In the genomic region with DNA sequence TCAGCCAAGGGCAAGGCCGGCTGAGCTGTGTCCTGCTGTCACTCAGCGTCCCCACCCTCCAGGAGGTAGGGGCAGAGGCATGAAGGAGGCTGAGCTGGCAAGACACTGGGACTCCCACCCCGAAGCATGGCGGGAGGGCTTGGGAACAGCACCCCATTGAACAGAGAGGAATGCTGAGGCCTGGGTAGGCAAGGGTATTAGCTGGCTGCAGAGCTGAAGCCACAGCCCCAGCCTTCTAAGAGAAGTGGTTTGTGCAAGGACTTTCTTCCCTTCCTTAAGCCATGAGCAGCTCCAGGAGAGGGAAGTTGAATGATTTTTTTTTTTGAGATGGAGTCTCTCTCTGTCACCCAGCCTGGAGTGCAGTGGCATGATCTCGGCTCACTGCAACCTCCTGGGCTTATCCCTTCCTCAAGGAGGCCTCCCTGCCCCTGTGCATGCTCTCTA, we compare ENCODE assay signal across 14 cellular contexts. TPM values are rescaled to one million over a fixed set of nuclear protein-coding genes. Genes with fewer than 3 reads are reported as not detected.
A peak's percentile ranks its signal among the peaks of the same experiment; 100 is the strongest.
DNase-seq lines count a peak whose midpoint lies in the region; ATAC-seq and TF ChIP-seq lines count a peak whose summit lies in the region.
"Had no signal": no experiment of that assay in that cellular context is flagged by ENCODE, and none has a peak within 500 bp of the region (broad histone marks: within the 10 kb centered on the region; RNA-seq: fewer than 3 reads in every experiment).

No MANE protein-coding gene starts in this region.

- H3K18ac ChIP-seq in IMR-90 (ENCODE audit: low read depth, low read length) = no peak overlapping the region

- TF ChIP-seq POLR2A in IMR-90 (IDR thresholded peaks at IDR 0.05; ENCODE audit: low read depth, low read length) (no peak), ovary (IDR thresholded peaks at IDR 0.05) (no peak)

- H3K27me3 ChIP-seq in IMR-90 (ENCODE audit: control insufficient read depth, insufficient read depth, low read length) (peaks cover 8% of the 10 kb centered on the region), dorsolateral prefrontal cortex (no peaks in the 10 kb centered on the region), neural progenitor cell (no peaks in the 10 kb centered on the region), ovary (no peaks in the 10 kb centered on the region)

- TF ChIP-seq EP300 in ovary (IDR thresholded peaks at IDR 0.05) = no peak

- H3K9ac ChIP-seq in IMR-90 (ENCODE audit: low read depth, low read length) (no peak overlapping the region), neural progenitor cell (no peak overlapping the region)

- H2AK5ac ChIP-seq in IMR-90 (ENCODE audit: low read depth, low read length) = no peak overlapping the region

- dilution Hi-C loops in IMR-90 (cut with HindIII; ENCODE audit: low sequenced_read_pairs, unreplicated experiment) = no loop called here

- POLR2A ChIA-PET in IMR-90 (lab: Charles Lee; ENCODE audit: unreplicated experiment) = no interaction called here

- H3K27me3 Mint-ChIP-seq in neural progenitor cell (ENCODE audit: insufficient read depth, low read depth) (peaks cover 2% of the 10 kb centered on the region), nephron progenitor cell (ENCODE audit: low read depth, poor library complexity) (peaks cover 16% of the 10 kb centered on the region)

- H3K36me3 Mint-ChIP-seq in neural progenitor cell (no peaks in the 10 kb centered on the region), nephron progenitor cell (ENCODE audit: low read depth) (peaks cover 4% of the 10 kb centered on the region)

- DNase-seq in AML-193 (lab: John Stamatoyannopoulos, UW) (peak; percentile 31 to 50), IMR-90 (no peak), dorsolateral prefrontal cortex (no peak), neural progenitor cell (ENCODE audit: low spot score) (no peak), nephron progenitor cell (no peak), GM20000 (ENCODE audit: low spot score) (no peak), ovary (no peak)
- DNase-seq: activated T-cell treated with anti-CD3 and anti-CD28 coated beads, Interleukin-2, amount 50 U/mL, for 1 hour; NCI-H226; T-helper 1 cell had no signal

- H3K9me3 ChIP-seq in IMR-90 (ENCODE audit: control insufficient read depth, insufficient read depth, low read length) (no peaks in the 10 kb centered on the region), neural progenitor cell (ENCODE audit: low read depth) (no peaks in the 10 kb centered on the region), ovary (no peaks in the 10 kb centered on the region)

- no peaks in the 10 kb centered on the region for H3K9me1 ChIP-seq in IMR-90 (ENCODE audit: insufficient read depth, low read length)

- H3K4me3 ChIP-seq in IMR-90 (ENCODE audit: insufficient read depth, low read depth, low read length) (no peak overlapping the region), dorsolateral prefrontal cortex (peak overlapping the region in 8 of 59 donors; percentile 8 to 23 (median 18)), neural progenitor cell (no peak overlapping the region), ovary (no peak overlapping the region)
- H3K4me3 ChIP-seq: esophagus muscularis mucosa, thoracic aorta had no signal

- H3K4me1 ChIP-seq in IMR-90 (ENCODE audit: control insufficient read depth, insufficient read depth, low read length) (no peaks in the 10 kb centered on the region), neural progenitor cell (no peaks in the 10 kb centered on the region), ovary (ENCODE audit: insufficient read depth) (no peaks in the 10 kb centered on the region)
- H3K4me1 ChIP-seq: esophagus muscularis mucosa had no signal

- H2AK9ac ChIP-seq in IMR-90 (replicated peaks; ENCODE audit: low read depth, low read length, poor library complexity) = peak overlapping the region; percentile 65

- CTCF ChIA-PET in IMR-90 (lab: Yijun Ruan, JAX) = no interaction called here

- no peaks in the 10 kb centered on the region for H3K79me2 ChIP-seq in neural progenitor cell (ENCODE audit: low read depth)

- peak overlapping the region; percentile 39 for H3K27ac Mint-ChIP-seq in neural progenitor cell
- H3K27ac Mint-ChIP-seq in nephron progenitor cell = no peak overlapping the region

- intact Hi-C loops in IMR-90 (cut with micrococcal nuclease) (no loop called here), dorsolateral prefrontal cortex (cut with DNase I) (no loop called here), ovary (cut with DNase I) (no loop called here)

- no peak overlapping the region for H2BK120ac ChIP-seq in IMR-90 (ENCODE audit: low read depth, low read length)

- BruUV-seq in IMR-90 (replicated peaks; lab: Mats Ljungman, UMichigan) = no TSS peak

- no peaks in the 10 kb centered on the region for H4K20me1 ChIP-seq in IMR-90 (ENCODE audit: insufficient read depth, low read length)
- no peaks in the 10 kb centered on the region for H4K20me1 ChIP-seq in neural progenitor cell (ENCODE audit: low read depth)

- H3K4me2 ChIP-seq in IMR-90 (ENCODE audit: low read depth, low read length) = no peak overlapping the region
- H3K4me2 ChIP-seq in neural progenitor cell = no peak overlapping the region

- H3K23ac ChIP-seq in IMR-90 (ENCODE audit: low read depth, low read length) = no peak overlapping the region

- no peak for TF ChIP-seq RAD21 in IMR-90 (IDR thresholded peaks at IDR 0.05; ENCODE audit: low read length)

- H3K4me1 Mint-ChIP-seq in neural progenitor cell (peaks cover 18% of the 10 kb centered on the region), nephron progenitor cell (peaks cover 21% of the 10 kb centered on the region)

- in situ Hi-C loops in IMR-90 (cut with MboI; ENCODE audit: low sequenced_read_pairs) = no loop called here

- TF ChIP-seq CTCF in IMR-90 (conservative IDR thresholded peaks at IDR 0.05; ENCODE audit: low read depth, low read length) (no peak), dorsolateral prefrontal cortex (IDR thresholded peaks at IDR 0.05 in 54 of 56, conservative IDR thresholded peaks at IDR 0.05 in 2 of 56; ENCODE audit: low read depth in 1 of 56, partially characterized antibody in 56 of 56) (no peak), neural progenitor cell (IDR thresholded peaks at IDR 0.05) (no peak), nephron progenitor cell (IDR thresholded peaks at IDR 0.05) (no peak), GM20000 (IDR thresholded peaks at IDR 0.05; ENCODE audit: extremely low read depth, missing control alignments) (no peak), ovary (IDR thresholded peaks at IDR 0.05) (no peak)

- H3F3A ChIP-seq in neural progenitor cell (ENCODE audit: low read depth) = no peaks in the 10 kb centered on the region

- H3K14ac ChIP-seq in IMR-90 (replicated peaks; ENCODE audit: low read depth, low read length) = no peak overlapping the region

- H3K9me3 Mint-ChIP-seq in neural progenitor cell (peaks cover 8% of the 10 kb centered on the region), nephron progenitor cell (peaks cover 14% of the 10 kb centered on the region)

- WGBS in IMR-90 (ENCODE audit: extremely low coverage in 2 of 2, insufficient read length in 1 of 2), 2 experiments = no CpG with 5 or more reads among the region's 5 CpGs
- WGBS in ovary, 3 donors = 81 to 86% (median 86%) methylated on average over 5 of the region's 5 CpGs

- ATAC-seq in IMR-90 (ENCODE audit: low read depth) (no peak), GM18870 (IDR thresholded peaks at IDR 0.05; ENCODE audit: unreplicated experiment) (no peak)

- no peak overlapping the region for H3K56ac ChIP-seq in IMR-90 (ENCODE audit: extremely low read depth, insufficient read depth, low read length)

- H3K79me1 ChIP-seq in IMR-90 (ENCODE audit: low read depth in 1 of 2, low read length in 2 of 2) = no peaks in the 10 kb centered on the region

- no peak overlapping the region for H4K5ac ChIP-seq in IMR-90 (ENCODE audit: low read depth, low read length)

- no peak overlapping the region for H2BK15ac ChIP-seq in IMR-90 (ENCODE audit: low read depth, low read length)

- H2BK5ac ChIP-seq in IMR-90 (ENCODE audit: low read depth, low read length, poor library complexity, severe bottlenecking) = no peak overlapping the region

- no peak overlapping the region for H3K4me3 Mint-ChIP-seq in neural progenitor cell
- H3K4me3 Mint-ChIP-seq in nephron progenitor cell = no peak overlapping the region

- no peak overlapping the region for H3K27ac ChIP-seq in IMR-90 (ENCODE audit: insufficient read depth, low read length)
- H3K27ac ChIP-seq in dorsolateral prefrontal cortex = peak overlapping the region; percentile 60 to 99 (median 95)
- H3K27ac ChIP-seq in neural progenitor cell = no peak overlapping the region
- H3K27ac ChIP-seq in ovary = no peak overlapping the region

- H4K8ac ChIP-seq in IMR-90 (ENCODE audit: low read depth in 2 of 2, low read length in 2 of 2) = no peak overlapping the region

- no peak overlapping the region for H3K4ac ChIP-seq in IMR-90 (ENCODE audit: low read depth, low read length)

- H3K36me3 ChIP-seq in IMR-90 (ENCODE audit: control insufficient read depth, insufficient read depth, low read length) = no peaks in the 10 kb centered on the region
- no peaks in the 10 kb centered on the region for H3K36me3 ChIP-seq in neural progenitor cell
- H3K36me3 ChIP-seq in ovary = no peaks in the 10 kb centered on the region
- H3K36me3 ChIP-seq: esophagus muscularis mucosa, thoracic aorta had no signal

- H2AFZ ChIP-seq in IMR-90 (replicated peaks; ENCODE audit: low read length, poor library complexity) (no peak overlapping the region), neural progenitor cell (replicated peaks) (no peak overlapping the region)

- H2BK20ac ChIP-seq in IMR-90 (ENCODE audit: low read depth, low read length) = no peak overlapping the region

- H4K91ac ChIP-seq in IMR-90 (ENCODE audit: insufficient read depth, low read depth, low read length) = no peak overlapping the region

RNA-seq across cellular contexts. Expression of gene CFAP73, which starts 6.6 kb away (rescaled TPM):
- total RNA-seq in IMR-90 (2012; rRNA removed) (not detected in 2 replicates), dorsolateral prefrontal cortex (1 to 10 TPM in 28 of 120 experiments, under 1 TPM in 66, not detected in 26; 0.31 to 3.5 (median 0.80) TPM), neural progenitor cell (ENCODE audit: low replicate concordance) (0.19 TPM in 1 of 2 replicates, not detected in the other), ovary (10 to 100 TPM in 1 of 7 donors, 1 to 10 TPM in 3, under 1 TPM in 1, not detected in 2; 0.72 to 38.3 (median 1.6) TPM)
- polyA plus RNA-seq in IMR-90 (2012; rRNA removed) (not detected in 2 replicates), ovary (under 1 TPM in 1 of 2 donors, not detected in 1; 0.15 TPM)
- not detected in 2 replicates for polyA plus RNA-seq in IMR-90 (2012; cell fraction: cytosol; rRNA removed)
- polyA plus RNA-seq in IMR-90 (2012; cell fraction: nucleus; rRNA removed; ENCODE audit: low replicate concordance) = not detected in 2 replicates
- total RNA-seq: esophagus muscularis mucosa, thoracic aorta had no signal
- polyA plus RNA-seq: neural cell had no signal

RNA-seq across cellular contexts. Expression of gene RASAL1, which starts 7.3 kb away (rescaled TPM):
- total RNA-seq in IMR-90 (2012; rRNA removed) (not detected in 2 replicates), dorsolateral prefrontal cortex (10 to 100 TPM; 17.0 to 95.6 (median 38.8) TPM), neural progenitor cell (ENCODE audit: low replicate concordance) (0.50 and 1.4 TPM in 2 replicates), ovary (1 to 10 TPM in 4 of 7 donors, under 1 TPM in 1, not detected in 2; 0.36 to 5.1 (median 1.3) TPM)
- polyA plus RNA-seq in IMR-90 (2012; rRNA removed) (not detected in 2 replicates), ovary (under 1 TPM; 0.05 to 0.42 TPM)
- not detected in 2 replicates for polyA plus RNA-seq in IMR-90 (2012; cell fraction: cytosol; rRNA removed)
- not detected in 2 replicates for polyA plus RNA-seq in IMR-90 (2012; cell fraction: nucleus; rRNA removed; ENCODE audit: low replicate concordance)

RNA-seq across cellular contexts. Expression of gene DDX54, which starts 42.4 kb away (rescaled TPM):
- total RNA-seq in IMR-90 (2012; rRNA removed) = 23.8 and 24.4 TPM in 2 replicates
- 47.5 and 55.1 TPM in 2 replicates for polyA plus RNA-seq in IMR-90 (2012; rRNA removed)
- 33.5 and 54.5 TPM in 2 replicates for polyA plus RNA-seq in IMR-90 (2012; cell fraction: cytosol; rRNA removed)
- polyA plus RNA-seq in IMR-90 (2012; cell fraction: nucleus; rRNA removed; ENCODE audit: low replicate concordance) = 74.8 and 97.8 TPM in 2 replicates
- total RNA-seq in dorsolateral prefrontal cortex = 10 to 100 TPM; 20.8 to 54.8 (median 35.0) TPM
- total RNA-seq in neural progenitor cell (ENCODE audit: low replicate concordance) = 36.9 and 72.9 TPM in 2 replicates
- 10 to 100 TPM; 54.0 to 77.5 (median 71.4) TPM for total RNA-seq in ovary
- 10 to 100 TPM; 10.8 to 42.4 TPM for polyA plus RNA-seq in ovary

RNA-seq across cellular contexts. Expression of gene RITA1, which starts 42.6 kb away (rescaled TPM):
- total RNA-seq in IMR-90 (2012; rRNA removed) (14.7 and 15.0 TPM in 2 replicates), dorsolateral prefrontal cortex (10 to 100 TPM; 12.4 to 35.1 (median 24.5) TPM), neural progenitor cell (ENCODE audit: low replicate concordance) (13.7 and 22.5 TPM in 2 replicates), ovary (10 to 100 TPM; 13.6 to 19.4 (median 15.4) TPM)
- polyA plus RNA-seq in IMR-90 (2012; rRNA removed) (14.2 and 15.2 TPM in 2 replicates), ovary (10 to 100 TPM in 1 of 2 donors, 1 to 10 TPM in 1; 6.8 to 11.0 TPM)
- polyA plus RNA-seq in IMR-90 (2012; cell fraction: cytosol; rRNA removed) = 9.9 and 17.3 TPM in 2 replicates
- 7.1 and 9.4 TPM in 2 replicates for polyA plus RNA-seq in IMR-90 (2012; cell fraction: nucleus; rRNA removed; ENCODE audit: low replicate concordance)

Comparison
In these comparisons a context has a peak if more than half of its experiments do, and no peak if none do; other contexts are left out.
1. DNase-seq: peak in AML-193 (2 of 2); none in IMR-90 (single experiment), dorsolateral prefrontal cortex (0 of 10), neural progenitor cell (single experiment), nephron progenitor cell (single experiment), GM20000 (single experiment) and ovary (0 of 5).
2. H3K27ac ChIP-seq: peak in dorsolateral prefrontal cortex (59 of 59); none in IMR-90 (single experiment), neural progenitor cell (single experiment) and ovary (0 of 2).